15 cellular contexts compared by ENCODE assay signal in the genomic region with DNA sequence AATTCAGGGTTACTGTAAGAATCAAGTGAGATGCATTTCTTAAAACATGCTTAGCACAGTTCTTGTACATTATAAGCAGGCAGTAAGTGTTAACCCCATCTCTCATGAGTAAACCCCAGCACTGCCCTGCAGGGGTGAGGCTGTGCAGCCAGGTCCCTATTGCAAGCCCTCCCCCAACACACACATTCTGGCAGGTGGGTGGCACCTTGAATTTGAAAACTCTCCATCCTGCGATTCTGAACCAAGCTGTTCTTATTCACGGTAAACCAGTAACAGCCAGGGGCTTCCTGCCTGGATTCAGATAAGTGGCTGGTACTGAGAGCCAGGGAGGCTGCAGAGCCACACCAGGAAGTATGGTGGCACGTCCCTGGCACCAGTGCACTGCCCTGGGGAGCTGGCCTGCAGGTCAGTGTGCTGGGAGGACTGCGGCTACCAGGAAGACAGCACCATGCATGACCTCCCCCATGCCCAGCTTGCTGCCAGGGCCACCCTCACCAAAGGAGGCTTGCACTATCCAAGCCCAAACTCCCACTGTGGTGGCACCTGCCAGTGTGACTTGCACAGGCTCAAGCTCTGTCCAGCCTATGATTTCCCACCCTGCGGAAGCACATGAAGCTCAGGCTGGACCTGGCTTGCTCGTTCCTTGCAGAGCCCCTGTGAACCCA.
DNase-seq lines count a peak whose midpoint lies in the region; ATAC-seq and TF ChIP-seq lines count a peak whose summit lies in the region.
"Had no signal": no experiment of that assay in that cellular context is flagged by ENCODE, and none has a peak within 500 bp of the region (broad histone marks: within the 10 kb centered on the region; RNA-seq: fewer than 3 reads in every experiment).

No MANE protein-coding gene starts in this region.

- BruUV-seq in Panc1 (replicated peaks; lab: Mats Ljungman, UMichigan) = no TSS peak

- peak; percentile 14 to 27 for ATAC-seq in activated naive CD4-positive, alpha-beta T cell treated with anti-CD3 and anti-CD28 coated beads, Interleukin-2, amount 50 U/mL, for 72 hours
- no peak for ATAC-seq in Panc1
- no peak for ATAC-seq in GM18861 (IDR thresholded peaks at IDR 0.05; ENCODE audit: unreplicated experiment)
- ATAC-seq in psoas muscle = no peak
- ATAC-seq: HCT116 had no signal

- H3K9me3 Mint-ChIP-seq in activated naive CD4-positive, alpha-beta T cell treated with anti-CD3 and anti-CD28 coated beads, Interleukin-2, amount 50 U/mL, for 72 hours = peaks cover 0 to 2% of the 10 kb centered on the region in 2 donors

- H3K9me3 ChIP-seq in Panc1 (ENCODE audit: control insufficient read depth, insufficient read depth, low read depth, low read length) (no peaks in the 10 kb centered on the region), thymus (ENCODE audit: control insufficient read depth) (no peaks in the 10 kb centered on the region), psoas muscle (no peaks in the 10 kb centered on the region)
- H3K9me3 ChIP-seq: BE2C had no signal

- no peak for DNase-seq in activated naive CD4-positive, alpha-beta T cell treated with anti-CD3 and anti-CD28 coated beads, Interleukin-2, amount 50 U/mL, for 72 hours (ENCODE audit: low spot score in 2 of 2)
- no peak for DNase-seq in activated naive CD4-positive, alpha-beta T cell (lab: John Stamatoyannopoulos, UW)
- no peak for DNase-seq in Panc1 (ENCODE audit: low read depth, low spot score)
- DNase-seq in coronary artery (ENCODE audit: low spot score) = peak; percentile 72
- DNase-seq in NCI-H1694 treated with DMSO at 0.1 percent for 48 hours (lab: John Stamatoyannopoulos, UW) = no peak
- DNase-seq in psoas muscle = no peak
- DNase-seq: activated naive CD4-positive, alpha-beta T cell treated with anti-CD3 and anti-CD28 coated beads, Interleukin-2, amount 50 U/mL, for 16 hours; BE2C; GDM1; NCI-H510A; posterior cingulate gyrus; Right ventricle myocardium superior had no signal

- H3K27me3 ChIP-seq in Panc1 (ENCODE audit: control insufficient read depth, insufficient read depth, low read length) = no peaks in the 10 kb centered on the region
- H3K27me3 ChIP-seq in thymus (ENCODE audit: control insufficient read depth, insufficient read depth) = no peaks in the 10 kb centered on the region
- no peaks in the 10 kb centered on the region for H3K27me3 ChIP-seq in psoas muscle (ENCODE audit: insufficient read depth in 3 of 3, low read length in 2 of 3)
- H3K27me3 ChIP-seq: BE2C had no signal

- H3K36me3 Mint-ChIP-seq in activated naive CD4-positive, alpha-beta T cell treated with anti-CD3 and anti-CD28 coated beads, Interleukin-2, amount 50 U/mL, for 72 hours = peaks cover 32 to 59% of the 10 kb centered on the region in 2 donors

- intact Hi-C loops in Panc1 (cut with micrococcal nuclease; ENCODE audit: unreplicated experiment) = no loop called here
- intact Hi-C loops in psoas muscle (cut with DNase I) = no loop called here

- WGBS in thymus = 83% methylated on average over 6 of the region's 6 CpGs
- 83 to 97% (median 92%) methylated on average over 6 of the region's 6 CpGs for WGBS in psoas muscle, 3 donors

- H3K4me3 ChIP-seq in Panc1 (ENCODE audit: low read depth in 2 of 2, low read length in 2 of 2) (no peak overlapping the region), coronary artery (no peak overlapping the region), thymus (ENCODE audit: low read length) (peak overlapping the region; percentile 63), psoas muscle (no peak overlapping the region)

- TF ChIP-seq CTCF in Panc1 (IDR thresholded peaks at IDR 0.05) = no peak
- no peak for TF ChIP-seq CTCF in coronary artery (IDR thresholded peaks at IDR 0.05)
- TF ChIP-seq CTCF in psoas muscle (IDR thresholded peaks at IDR 0.05) = no peak

- CTCF ChIA-PET in Panc1 (lab: Charles Lee) = no interaction called here

- H3K4me1 ChIP-seq in Panc1 (ENCODE audit: control insufficient read depth, insufficient read depth, low read length) = peaks cover 26% of the 10 kb centered on the region
- peaks cover 52% of the 10 kb centered on the region for H3K4me1 ChIP-seq in thymus (ENCODE audit: control insufficient read depth, insufficient read depth, low read length)
- H3K4me1 ChIP-seq in psoas muscle = peaks cover 12% of the 10 kb centered on the region

- POLR2A ChIA-PET in Panc1 (lab: Charles Lee) = interaction anchor here (0.6 kb wide), 1 partner anchor 351 kb away, joined by 3 read pairs; no protein-coding TSS in a partner anchor

- peak overlapping the region; percentile 59 for H3K27ac ChIP-seq in Panc1 (ENCODE audit: low read length)
- peak overlapping the region; percentile 90 to 95 for H3K27ac ChIP-seq in coronary artery
- H3K27ac ChIP-seq in thymus (ENCODE audit: low read depth) = peak overlapping the region; percentile 44
- H3K27ac ChIP-seq in psoas muscle = no peak overlapping the region

- H3K27ac Mint-ChIP-seq in activated naive CD4-positive, alpha-beta T cell treated with anti-CD3 and anti-CD28 coated beads, Interleukin-2, amount 50 U/mL, for 72 hours = peak overlapping the region; percentile 11 to 33

- H3K36me3 ChIP-seq in Panc1 (ENCODE audit: control insufficient read depth, insufficient read depth, low read length) (no peaks in the 10 kb centered on the region), thymus (ENCODE audit: control insufficient read depth, insufficient read depth) (no peaks in the 10 kb centered on the region), psoas muscle (ENCODE audit: insufficient read depth in 1 of 2, low read depth in 1 of 2) (no peaks in the 10 kb centered on the region)
- H3K36me3 ChIP-seq: BE2C had no signal

- in situ Hi-C loops in Panc1 (cut with HindIII; ENCODE audit: low pct_unique_long_range_greater_than_20kb, low sequenced_read_pairs) = no loop called here

Comparison
In these comparisons a context has a peak if more than half of its experiments do, and no peak if none do; other contexts are left out.
1. ATAC-seq: peak in activated naive CD4-positive, alpha-beta T cell treated with anti-CD3 and anti-CD28 coated beads, Interleukin-2, amount 50 U/mL, for 72 hours (2 of 2); none in Panc1 (single experiment), GM18861 (single experiment) and psoas muscle (0 of 4).